9 cellular contexts compared by ENCODE assay signal in genomic region chr2:30448308-30448707, GRCh38. TPM values are rescaled to one million over a fixed set of nuclear protein-coding genes. Genes with fewer than 3 reads are reported as not detected.
A peak's percentile ranks its signal among the peaks of the same experiment; 100 is the strongest.
DNase-seq lines count a peak whose midpoint lies in the region; ATAC-seq and TF ChIP-seq lines count a peak whose summit lies in the region.
"Had no signal": no experiment of that assay in that cellular context is flagged by ENCODE, and none has a peak within 500 bp of the region (broad histone marks: within the 10 kb centered on the region; RNA-seq: fewer than 3 reads in every experiment).

No MANE protein-coding gene starts in this region.

- TF ChIP-seq CTCF in DOHH2 (IDR thresholded peaks at IDR 0.05; ENCODE audit: low read depth, low read length, poor library complexity, severe bottlenecking) (no peak), osteoblast (IDR thresholded peaks at IDR 0.05; ENCODE audit: extremely low read depth, low read depth, low read length) (no peak), RWPE1 (conservative IDR thresholded peaks at IDR 0.05; ENCODE audit: low read depth) (no peak)

- H3K4me3 ChIP-seq in DOHH2 (ENCODE audit: low read length) (peak overlapping the region; percentile 91), osteoblast (ENCODE audit: insufficient read depth, low read length) (peak overlapping the region; percentile 98)

- DNase-seq in NCI-H69 (lab: John Stamatoyannopoulos, UW) (peak; percentile 5), osteoblast (ENCODE audit: insufficient read length, low spot score, missing footprints) (no peak), COLO829 (ENCODE audit: low spot score) (no peak), NCI-H2171 (lab: John Stamatoyannopoulos, UW) (no peak), RWPE1 (ENCODE audit: low spot score) (no peak), HCEC 1CT (no peak)
- no peak for DNase-seq in effector memory CD8-positive, alpha-beta T cell
- DNase-seq: NCI-H1048 had no signal

- H3K79me2 ChIP-seq in DOHH2 (ENCODE audit: control insufficient read depth, low read length) (peaks cover 64% of the 10 kb centered on the region), osteoblast (ENCODE audit: insufficient read depth, low read length) (peaks cover 39% of the 10 kb centered on the region)

- H3K36me3 ChIP-seq in DOHH2 (ENCODE audit: control insufficient read depth, low read length) (peaks cover 9% of the 10 kb centered on the region; the same call in 1 of the 2 replicates), osteoblast (ENCODE audit: insufficient read depth, low read length) (no peaks in the 10 kb centered on the region)

- H3K4me2 ChIP-seq in DOHH2 (ENCODE audit: low read length) (peak overlapping the region; percentile 77), osteoblast (ENCODE audit: insufficient read depth, low read length) (peak overlapping the region; percentile 89)

- CTCF ChIA-PET in RWPE1 (lab: Yijun Ruan, JAX), result interaction anchor here (0.7 kb wide), 1 partner anchor 236 kb away, joined by 3 read pairs; no protein-coding TSS in a partner anchor

- H3K27me3 Mint-ChIP-seq in effector memory CD8-positive, alpha-beta T cell, result no peaks in the 10 kb centered on the region

- H3K27ac ChIP-seq in DOHH2 (ENCODE audit: low read depth, low read length) (no peak overlapping the region), osteoblast (ENCODE audit: low read depth, low read length) (peak overlapping the region; percentile 93), RWPE1 (no peak overlapping the region)

- H2AFZ ChIP-seq in osteoblast (ENCODE audit: low read length), result peak overlapping the region; percentile 14

- no peaks in the 10 kb centered on the region for H4K20me1 ChIP-seq in DOHH2 (ENCODE audit: control insufficient read depth, insufficient read depth, low read depth, low read length)
- no peaks in the 10 kb centered on the region for H4K20me1 ChIP-seq in osteoblast (ENCODE audit: insufficient read depth, low read length)

- H3K9me2 ChIP-seq in DOHH2 (replicated peaks; ENCODE audit: control insufficient read depth, low read length), result no peaks in the 10 kb centered on the region

- H3K36me3 Mint-ChIP-seq in effector memory CD8-positive, alpha-beta T cell (ENCODE audit: insufficient read depth), result peaks cover 16% of the 10 kb centered on the region

- peak overlapping the region; percentile 98 to 99 for H3K27ac Mint-ChIP-seq in effector memory CD8-positive, alpha-beta T cell

- H3K9me3 Mint-ChIP-seq in effector memory CD8-positive, alpha-beta T cell, result no peaks in the 10 kb centered on the region

- H3K9me3 ChIP-seq in DOHH2 (ENCODE audit: control insufficient read depth, insufficient read depth, low read length) (no peaks in the 10 kb centered on the region), osteoblast (ENCODE audit: low read depth, low read length) (no peaks in the 10 kb centered on the region)

- peaks cover 33 to 34% of the 10 kb centered on the region in 2 donors for H3K4me1 Mint-ChIP-seq in effector memory CD8-positive, alpha-beta T cell (ENCODE audit: low read depth in 2 of 2)

- H3K27me3 ChIP-seq in DOHH2 (ENCODE audit: control insufficient read depth, low read length) (no peaks in the 10 kb centered on the region), osteoblast (ENCODE audit: insufficient read depth, low read length) (no peaks in the 10 kb centered on the region)

- H3K4me3 Mint-ChIP-seq in effector memory CD8-positive, alpha-beta T cell, result peak overlapping the region; percentile 97 to 98

- no peak for ATAC-seq in effector memory CD8-positive, alpha-beta T cell (replicated peaks)

- H3K4me1 ChIP-seq in DOHH2 (ENCODE audit: control insufficient read depth, low read length) (peaks cover 22% of the 10 kb centered on the region), osteoblast (ENCODE audit: insufficient read depth, low read length) (peaks cover 18% of the 10 kb centered on the region)

- no peaks in the 10 kb centered on the region for H3F3A ChIP-seq in DOHH2 (ENCODE audit: control insufficient read depth, insufficient read depth)

- POLR2A ChIA-PET in RWPE1 (lab: Yijun Ruan, JAX; ENCODE audit: low non-redundant PET), result no interaction called here

RNA-seq across cellular contexts. Expression of gene LCLAT1, which starts 1.3 kb away (rescaled TPM):
- 16.5 and 29.7 TPM in 2 replicates for total RNA-seq in osteoblast
